1 cellular context compared by ENCODE assay signal in the genomic region with DNA sequence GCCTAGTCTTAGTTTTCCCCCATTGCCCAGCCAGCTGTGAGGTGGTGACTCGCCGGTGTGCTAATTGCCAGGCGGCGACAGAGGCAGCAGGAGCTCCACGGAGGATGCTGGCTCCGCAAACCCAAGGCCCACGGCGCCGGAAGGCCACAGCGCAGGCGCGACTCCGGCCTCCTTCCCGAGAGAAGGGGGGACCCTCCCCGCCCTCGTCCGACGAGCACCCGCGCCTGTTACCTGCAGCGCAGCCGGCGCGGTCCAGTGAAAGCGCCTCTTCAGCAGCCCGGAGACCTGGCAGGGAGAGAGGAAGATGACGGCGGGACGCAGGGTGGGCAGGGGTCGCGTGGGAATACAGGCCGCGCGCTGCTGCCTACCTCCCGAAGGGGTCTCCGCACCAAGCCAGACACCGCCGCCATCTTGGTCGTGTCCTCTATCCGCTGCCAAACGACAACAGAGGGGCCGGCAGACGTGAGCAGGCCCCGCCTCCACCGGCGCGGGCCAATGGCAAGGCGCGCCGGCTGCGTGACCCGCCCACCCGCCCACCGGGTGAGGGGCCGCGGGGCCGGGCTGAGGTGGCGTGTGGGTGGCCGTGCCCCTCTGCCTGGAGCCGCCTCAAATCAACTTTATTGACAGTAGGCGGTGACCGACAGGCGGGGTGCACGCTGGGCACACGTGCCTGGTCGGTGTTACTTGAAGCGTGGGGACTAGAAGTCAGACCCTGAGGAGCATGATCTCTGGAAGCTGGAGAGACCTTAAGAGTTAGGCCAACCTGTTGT.
A peak's percentile ranks its signal among the peaks of the same experiment; 100 is the strongest.
TF ChIP-seq lines count a peak whose summit lies in the region.

A gene (minus strand): TSS at position 433 of the 770 bp plus-strand sequence. CDS start 23 bp downstream, at position 410.

TF ChIP-seq in K562, 482 proteins besides CTCF, POLR2A, EP300 and RAD21 (continued from another document):
- TF ChIP-seq, protein P1, sequence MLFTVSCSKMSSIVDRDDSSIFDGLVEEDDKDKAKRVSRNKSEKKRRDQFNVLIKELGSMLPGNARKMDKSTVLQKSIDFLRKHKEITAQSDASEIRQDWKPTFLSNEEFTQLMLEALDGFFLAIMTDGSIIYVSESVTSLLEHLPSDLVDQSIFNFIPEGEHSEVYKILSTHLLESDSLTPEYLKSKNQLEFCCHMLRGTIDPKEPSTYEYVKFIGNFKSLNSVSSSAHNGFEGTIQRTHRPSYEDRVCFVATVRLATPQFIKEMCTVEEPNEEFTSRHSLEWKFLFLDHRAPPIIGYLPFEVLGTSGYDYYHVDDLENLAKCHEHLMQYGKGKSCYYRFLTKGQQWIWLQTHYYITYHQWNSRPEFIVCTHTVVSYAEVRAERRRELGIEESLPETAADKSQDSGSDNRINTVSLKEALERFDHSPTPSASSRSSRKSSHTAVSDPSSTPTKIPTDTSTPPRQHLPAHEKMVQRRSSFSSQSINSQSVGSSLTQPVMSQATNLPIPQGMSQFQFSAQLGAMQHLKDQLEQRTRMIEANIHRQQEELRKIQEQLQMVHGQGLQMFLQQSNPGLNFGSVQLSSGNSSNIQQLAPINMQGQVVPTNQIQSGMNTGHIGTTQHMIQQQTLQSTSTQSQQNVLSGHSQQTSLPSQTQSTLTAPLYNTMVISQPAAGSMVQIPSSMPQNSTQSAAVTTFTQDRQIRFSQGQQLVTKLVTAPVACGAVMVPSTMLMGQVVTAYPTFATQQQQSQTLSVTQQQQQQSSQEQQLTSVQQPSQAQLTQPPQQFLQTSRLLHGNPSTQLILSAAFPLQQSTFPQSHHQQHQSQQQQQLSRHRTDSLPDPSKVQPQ (CRISPR knock-in tag; IDR thresholded peaks at IDR 0.05; ENCODE audit: borderline replicate concordance) = no peak
- TF ChIP-seq, protein P2, sequence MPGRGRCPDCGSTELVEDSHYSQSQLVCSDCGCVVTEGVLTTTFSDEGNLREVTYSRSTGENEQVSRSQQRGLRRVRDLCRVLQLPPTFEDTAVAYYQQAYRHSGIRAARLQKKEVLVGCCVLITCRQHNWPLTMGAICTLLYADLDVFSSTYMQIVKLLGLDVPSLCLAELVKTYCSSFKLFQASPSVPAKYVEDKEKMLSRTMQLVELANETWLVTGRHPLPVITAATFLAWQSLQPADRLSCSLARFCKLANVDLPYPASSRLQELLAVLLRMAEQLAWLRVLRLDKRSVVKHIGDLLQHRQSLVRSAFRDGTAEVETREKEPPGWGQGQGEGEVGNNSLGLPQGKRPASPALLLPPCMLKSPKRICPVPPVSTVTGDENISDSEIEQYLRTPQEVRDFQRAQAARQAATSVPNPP (IDR thresholded peaks at IDR 0.05; ENCODE audit: borderline replicate concordance, insufficient read depth, insufficient read length) = no peak
- TF ChIP-seq MTA2 (IDR thresholded peaks at IDR 0.05; ENCODE audit: low read depth) = no peak
- no peak for TF ChIP-seq ARID2 (IDR thresholded peaks at IDR 0.05)
- TF ChIP-seq, protein P3, sequence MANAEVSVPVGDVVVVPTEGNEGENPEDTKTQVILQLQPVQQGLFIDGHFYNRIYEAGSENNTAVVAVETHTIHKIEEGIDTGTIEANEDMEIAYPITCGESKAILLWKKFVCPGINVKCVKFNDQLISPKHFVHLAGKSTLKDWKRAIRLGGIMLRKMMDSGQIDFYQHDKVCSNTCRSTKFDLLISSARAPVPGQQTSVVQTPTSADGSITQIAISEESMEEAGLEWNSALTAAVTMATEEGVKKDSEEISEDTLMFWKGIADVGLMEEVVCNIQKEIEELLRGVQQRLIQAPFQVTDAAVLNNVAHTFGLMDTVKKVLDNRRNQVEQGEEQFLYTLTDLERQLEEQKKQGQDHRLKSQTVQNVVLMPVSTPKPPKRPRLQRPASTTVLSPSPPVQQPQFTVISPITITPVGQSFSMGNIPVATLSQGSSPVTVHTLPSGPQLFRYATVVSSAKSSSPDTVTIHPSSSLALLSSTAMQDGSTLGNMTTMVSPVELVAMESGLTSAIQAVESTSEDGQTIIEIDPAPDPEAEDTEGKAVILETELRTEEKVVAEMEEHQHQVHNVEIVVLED (CRISPR knock-in tag; IDR thresholded peaks at IDR 0.05) = peak; percentile 53; the same call in 1 of the 2 replicates
- no peak for TF ChIP-seq ZNF146 (CRISPR knock-in tag; IDR thresholded peaks at IDR 0.05; ENCODE audit: unreplicated experiment)
